1 cellular context compared by ENCODE assay signal in genomic region chr10:44958196-44958896, GRCh38.
TF ChIP-seq lines count a peak whose summit lies in the region.

No MANE protein-coding gene starts in this region.

TF ChIP-seq in HepG2, 621 proteins besides CTCF, POLR2A, EP300 and RAD21:
- TF ChIP-seq MYPOP (CRISPR knock-in tag; IDR thresholded peaks at IDR 0.05) (no peak), FOSL2 (CRISPR knock-in tag; IDR thresholded peaks at IDR 0.05) (peak; percentile 37; the same call in 1 of the 2 replicates)
